ENCODE assay signal across 1 cellular context in genomic region chr11:10750838-10751580, GRCh38.
A peak's percentile ranks its signal among the peaks of the same experiment; 100 is the strongest.
TF ChIP-seq lines count a peak whose summit lies in the region.

CTR9 (plus strand) TSS chr11:10751246; CDS start chr11:10751413, 167 bp downstream.

TF ChIP-seq in K562, 482 proteins besides CTCF, POLR2A, EP300 and RAD21 (continued from another document and continues in another):
- TF ChIP-seq ZNF592 (IDR thresholded peaks at IDR 0.05) (0 out of 2 replicates have a peak, but pooled peaks have one; percentile 33), IFI16 (CRISPR knock-in tag; IDR thresholded peaks at IDR 0.05) (no peak), ZNF507 (tag; conservative IDR thresholded peaks at IDR 0.05) (no peak), ZNF444 (CRISPR knock-in tag; IDR thresholded peaks at IDR 0.05) (no peak), ZNF644 (tag; IDR thresholded peaks at IDR 0.05; ENCODE audit: low read depth) (no peak), PPARD (CRISPR knock-in tag; IDR thresholded peaks at IDR 0.05) (no peak), MNT (conservative IDR thresholded peaks at IDR 0.05) (peak; percentile 95 to 98), KLF1 (tag; IDR thresholded peaks at IDR 0.05) (peak; percentile 87), ZNF518B (CRISPR knock-in tag; IDR thresholded peaks at IDR 0.05) (no peak), ZNF609 (CRISPR knock-in tag; IDR thresholded peaks at IDR 0.05; ENCODE audit: borderline replicate concordance) (no peak; the same call in 1 of the 2 replicates), SMAD3 (CRISPR knock-in tag; conservative IDR thresholded peaks at IDR 0.05) (no peak), E2F5 (CRISPR knock-in tag; IDR thresholded peaks at IDR 0.05) (peak; percentile 84; the same call in 1 of the 2 replicates), ZEB2 (IDR thresholded peaks at IDR 0.05) (peak; percentile 7; the same call in 1 of the 2 replicates), ILF3 (IDR thresholded peaks at IDR 0.05; ENCODE audit: borderline replicate concordance) (no peak), ZC3H4 (CRISPR knock-in tag; IDR thresholded peaks at IDR 0.05; ENCODE audit: borderline replicate concordance) (no peak), ZNF449 (CRISPR knock-in tag; IDR thresholded peaks at IDR 0.05) (no peak), UBTF (IDR thresholded peaks at IDR 0.05; ENCODE audit: borderline replicate concordance in 1 of 2, low read depth in 2 of 2, low read length in 2 of 2) (peak; percentile 84 to 94), ERF (CRISPR knock-in tag; IDR thresholded peaks at IDR 0.05) (no peak)
